ENCODE assay signal across 8 cellular contexts in the genomic region with DNA sequence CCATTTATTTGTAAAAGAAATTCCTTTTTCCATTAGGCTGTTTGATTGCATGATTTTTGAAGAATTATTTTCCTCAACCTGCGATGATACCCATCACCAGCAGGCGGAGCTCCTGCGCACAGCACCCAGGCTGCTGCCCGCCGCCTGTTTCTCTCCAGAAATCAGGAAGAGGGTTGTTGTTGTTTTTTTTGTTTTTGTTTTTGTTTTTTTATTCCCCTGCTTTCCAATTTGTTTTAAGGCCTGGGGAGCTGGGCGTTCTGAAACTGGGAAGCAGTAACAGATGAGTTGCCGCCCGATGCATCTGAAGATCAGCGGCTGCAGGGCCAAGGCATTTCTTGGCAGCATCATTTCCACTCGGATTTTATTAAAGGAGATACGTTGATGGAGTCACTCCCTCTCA.
DNase-seq lines count a peak whose midpoint lies in the region; ATAC-seq and TF ChIP-seq lines count a peak whose summit lies in the region.

No MANE protein-coding gene starts in this region.

- peak; percentile 85 for TF ChIP-seq RAD21 in neural cell (conservative IDR thresholded peaks at IDR 0.05)

- 9% methylated on average over 11 of the region's 11 CpGs for WGBS in urinary bladder

- peak; percentile 96 for TF ChIP-seq CTCF in GM12801 (IDR thresholded peaks at IDR 0.05; ENCODE audit: extremely low read depth, insufficient read length)
- peak; percentile 86 for TF ChIP-seq CTCF in neural cell (IDR thresholded peaks at IDR 0.05; ENCODE audit: poor library complexity, severe bottlenecking)

- H3F3A ChIP-seq in neural cell (ENCODE audit: insufficient read depth, low read length, poor library complexity, severe bottlenecking): no peaks in the 10 kb centered on the region

- H3K4me2 ChIP-seq in neural cell (ENCODE audit: low read length): no peak overlapping the region

- H3K4me1 ChIP-seq in ACC112 (ENCODE audit: control insufficient read depth, insufficient read depth, low read length, unreplicated experiment) (no peaks in the 10 kb centered on the region), urinary bladder (ENCODE audit: insufficient read depth) (no peaks in the 10 kb centered on the region)

- peak; percentile 29 to 75 (median 39) for DNase-seq in NCI-H1417 (lab: John Stamatoyannopoulos, UW)
- peak; percentile 78 for DNase-seq in activated CD8-positive, alpha-beta memory T cell treated with anti-CD3 and anti-CD28 coated beads for 24 hours

- no peaks in the 10 kb centered on the region for H3K9me2 ChIP-seq in neural cell (ENCODE audit: insufficient read depth, low read length)

- H3K79me2 ChIP-seq in ACC112 (ENCODE audit: control insufficient read depth, insufficient read depth, low read length, unreplicated experiment) (no peaks in the 10 kb centered on the region), neural cell (replicated peaks; ENCODE audit: insufficient read depth, low read length) (no peaks in the 10 kb centered on the region)

- no peaks in the 10 kb centered on the region for H4K20me1 ChIP-seq in neural cell (ENCODE audit: insufficient read depth)

- ATAC-seq in esophagus mucosa (peak; percentile 59), HG02870 (IDR thresholded peaks at IDR 0.05; ENCODE audit: unreplicated experiment) (no peak)

- H2AFZ ChIP-seq in ACC112 (ENCODE audit: low read length, unreplicated experiment) (no peak overlapping the region), neural cell (ENCODE audit: low read depth, low read length) (no peak overlapping the region)

- H3K27me3 ChIP-seq in ACC112 (ENCODE audit: insufficient read depth, low read length): peaks cover 4% of the 10 kb centered on the region; the same call in 1 of the 2 replicates
- no peaks in the 10 kb centered on the region for H3K27me3 ChIP-seq in neural cell (ENCODE audit: insufficient read depth, low read depth, low read length)

- H3K9me3 ChIP-seq in neural cell (ENCODE audit: low read length): no peaks in the 10 kb centered on the region

- peak overlapping the region; percentile 49 for H3K4me3 ChIP-seq in ACC112 (ENCODE audit: low read depth, low read length)
- H3K4me3 ChIP-seq in neural cell (ENCODE audit: low read length): no peak overlapping the region
- peak overlapping the region; percentile 21 for H3K4me3 ChIP-seq in urinary bladder (ENCODE audit: low read depth, low read length)

- no peak overlapping the region for H3K9ac ChIP-seq in neural cell (ENCODE audit: low read length)

- no peak for TF ChIP-seq EP300 in neural cell (conservative IDR thresholded peaks at IDR 0.05; ENCODE audit: poor library complexity, severe bottlenecking)

- no peak overlapping the region for H3K27ac ChIP-seq in ACC112 (ENCODE audit: low read depth, low read length)
- H3K27ac ChIP-seq in neural cell (ENCODE audit: low read length): no peak overlapping the region
- no peak overlapping the region for H3K27ac ChIP-seq in urinary bladder (ENCODE audit: low read depth)

- H3K36me3 ChIP-seq in ACC112 (ENCODE audit: insufficient read depth, low read length) (no peaks in the 10 kb centered on the region), neural cell (ENCODE audit: insufficient read depth, low read length) (no peaks in the 10 kb centered on the region), urinary bladder (ENCODE audit: insufficient read depth) (no peaks in the 10 kb centered on the region)

TF ChIP-seq in neural cell, 6 proteins besides CTCF, POLR2A, EP300 and RAD21:
- TF ChIP-seq MXI1 (conservative IDR thresholded peaks at IDR 0.05; ENCODE audit: poor library complexity, severe bottlenecking) (no peak), POLR2AphosphoS5 (IDR thresholded peaks at IDR 0.05) (no peak), EZH2 (IDR thresholded peaks at IDR 0.05; ENCODE audit: borderline replicate concordance, insufficient read depth, low read length, poor library complexity, severe bottlenecking) (no peak), TAF1 (IDR thresholded peaks at IDR 0.05; ENCODE audit: low read depth) (no peak), SMC3 (conservative IDR thresholded peaks at IDR 0.05; ENCODE audit: poor library complexity) (peak; percentile 92)
- TF ChIP-seq, protein P1, sequence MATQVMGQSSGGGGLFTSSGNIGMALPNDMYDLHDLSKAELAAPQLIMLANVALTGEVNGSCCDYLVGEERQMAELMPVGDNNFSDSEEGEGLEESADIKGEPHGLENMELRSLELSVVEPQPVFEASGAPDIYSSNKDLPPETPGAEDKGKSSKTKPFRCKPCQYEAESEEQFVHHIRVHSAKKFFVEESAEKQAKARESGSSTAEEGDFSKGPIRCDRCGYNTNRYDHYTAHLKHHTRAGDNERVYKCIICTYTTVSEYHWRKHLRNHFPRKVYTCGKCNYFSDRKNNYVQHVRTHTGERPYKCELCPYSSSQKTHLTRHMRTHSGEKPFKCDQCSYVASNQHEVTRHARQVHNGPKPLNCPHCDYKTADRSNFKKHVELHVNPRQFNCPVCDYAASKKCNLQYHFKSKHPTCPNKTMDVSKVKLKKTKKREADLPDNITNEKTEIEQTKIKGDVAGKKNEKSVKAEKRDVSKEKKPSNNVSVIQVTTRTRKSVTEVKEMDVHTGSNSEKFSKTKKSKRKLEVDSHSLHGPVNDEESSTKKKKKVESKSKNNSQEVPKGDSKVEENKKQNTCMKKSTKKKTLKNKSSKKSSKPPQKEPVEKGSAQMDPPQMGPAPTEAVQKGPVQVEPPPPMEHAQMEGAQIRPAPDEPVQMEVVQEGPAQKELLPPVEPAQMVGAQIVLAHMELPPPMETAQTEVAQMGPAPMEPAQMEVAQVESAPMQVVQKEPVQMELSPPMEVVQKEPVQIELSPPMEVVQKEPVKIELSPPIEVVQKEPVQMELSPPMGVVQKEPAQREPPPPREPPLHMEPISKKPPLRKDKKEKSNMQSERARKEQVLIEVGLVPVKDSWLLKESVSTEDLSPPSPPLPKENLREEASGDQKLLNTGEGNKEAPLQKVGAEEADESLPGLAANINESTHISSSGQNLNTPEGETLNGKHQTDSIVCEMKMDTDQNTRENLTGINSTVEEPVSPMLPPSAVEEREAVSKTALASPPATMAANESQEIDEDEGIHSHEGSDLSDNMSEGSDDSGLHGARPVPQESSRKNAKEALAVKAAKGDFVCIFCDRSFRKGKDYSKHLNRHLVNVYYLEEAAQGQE (IDR thresholded peaks at IDR 0.05; ENCODE audit: borderline replicate concordance): no peak
TF ChIP-seq in neural cell: peak in this region for 1.
